Comparison of ENCODE assay signal across 8 cellular contexts in the genomic region with DNA sequence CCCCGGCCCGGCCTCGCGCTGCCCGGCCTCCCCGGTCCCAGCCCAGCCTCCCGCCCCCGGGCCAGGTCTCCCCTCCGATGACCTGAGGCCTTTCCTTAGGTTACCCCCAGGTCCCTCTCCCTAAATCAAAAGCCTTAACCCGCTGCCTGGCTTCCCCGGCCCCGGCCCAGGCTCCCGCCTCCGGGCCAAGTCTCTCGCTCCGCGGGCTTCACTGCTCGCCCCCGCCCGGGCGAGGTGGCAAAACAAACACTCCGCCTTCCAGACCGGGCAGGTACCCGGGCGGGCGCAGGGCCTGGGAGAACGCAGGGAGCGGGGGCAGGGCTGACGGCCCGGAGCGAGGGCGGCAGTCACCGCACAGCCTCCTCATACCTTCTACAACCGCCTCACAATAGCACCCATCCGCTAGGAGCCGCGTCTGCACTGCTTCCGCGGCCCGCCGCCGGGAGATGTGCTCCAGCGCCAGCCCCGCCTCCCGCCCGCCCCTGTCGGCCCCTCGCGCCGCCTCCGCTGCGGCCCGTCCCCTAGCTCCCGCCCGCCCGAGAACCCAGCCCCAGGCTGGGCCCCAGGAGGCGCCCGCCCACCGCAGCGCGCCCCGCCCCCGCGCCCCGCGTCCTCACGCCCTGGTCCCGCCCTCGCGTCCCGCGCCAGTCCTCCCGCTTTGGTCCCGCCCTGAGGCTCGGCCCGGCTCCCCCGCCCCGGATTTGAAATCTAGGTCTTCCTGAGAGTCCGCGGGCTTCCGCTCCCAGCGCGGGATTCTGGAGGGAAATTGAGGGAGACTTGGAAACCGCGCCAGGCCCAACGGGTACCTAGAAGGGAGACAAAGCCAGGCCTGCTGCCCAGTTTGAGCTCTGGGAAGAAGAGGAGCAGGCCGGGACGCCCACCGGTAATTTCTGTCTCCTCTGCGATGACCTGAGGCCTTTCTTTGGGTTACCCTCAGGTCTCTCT. TPM values are rescaled to one million over a fixed set of nuclear protein-coding genes. Genes with fewer than 3 reads are reported as not detected.
DNase-seq lines count a peak whose midpoint lies in the region; ATAC-seq and TF ChIP-seq lines count a peak whose summit lies in the region.

A gene (minus strand): TSS at position 422 of the 945 bp plus-strand sequence. CDS start 10,994 bp downstream, outside the sequence.
A gene with protein sequence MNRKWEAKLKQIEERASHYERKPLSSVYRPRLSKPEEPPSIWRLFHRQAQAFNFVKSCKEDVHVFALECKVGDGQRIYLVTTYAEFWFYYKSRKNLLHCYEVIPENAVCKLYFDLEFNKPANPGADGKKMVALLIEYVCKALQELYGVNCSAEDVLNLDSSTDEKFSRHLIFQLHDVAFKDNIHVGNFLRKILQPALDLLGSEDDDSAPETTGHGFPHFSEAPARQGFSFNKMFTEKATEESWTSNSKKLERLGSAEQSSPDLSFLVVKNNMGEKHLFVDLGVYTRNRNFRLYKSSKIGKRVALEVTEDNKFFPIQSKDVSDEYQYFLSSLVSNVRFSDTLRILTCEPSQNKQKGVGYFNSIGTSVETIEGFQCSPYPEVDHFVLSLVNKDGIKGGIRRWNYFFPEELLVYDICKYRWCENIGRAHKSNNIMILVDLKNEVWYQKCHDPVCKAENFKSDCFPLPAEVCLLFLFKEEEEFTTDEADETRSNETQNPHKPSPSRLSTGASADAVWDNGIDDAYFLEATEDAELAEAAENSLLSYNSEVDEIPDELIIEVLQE (plus strand): TSS at position 713 of the 945 bp plus-strand sequence. CDS start 7,403 bp downstream, outside the sequence.

- no peaks in the 10 kb centered on the region for H3K9me3 Mint-ChIP-seq in central memory CD8-positive, alpha-beta T cell

- H3K4me1 Mint-ChIP-seq in central memory CD8-positive, alpha-beta T cell = peaks cover 60% of the 10 kb centered on the region

- peak; percentile 98 for TF ChIP-seq POLR2A in GM19099 (IDR thresholded peaks at IDR 0.05; ENCODE audit: extremely low read depth, insufficient read length, low read depth)

- peak; percentile 76 for ATAC-seq in HG03378 (IDR thresholded peaks at IDR 0.05; ENCODE audit: unreplicated experiment)
- ATAC-seq in activated CD4-positive, CD25-positive, alpha-beta regulatory T cell treated with anti-CD3 and anti-CD28 coated beads, Interleukin-2, amount 50 U/mL, for 24 hours = peak; percentile 89 to 92
- ATAC-seq in central memory CD8-positive, alpha-beta T cell (replicated peaks; ENCODE audit: extremely low read depth, poor library complexity, severe bottlenecking) = peak; percentile 89

- peak within 1 kb of the TSS; percentile 93 for H3K4me3 ChIP-seq in kidney epithelial cell (ENCODE audit: low read depth, low read length)

- DNase-seq in AML-193 (lab: John Stamatoyannopoulos, UW) (peak; percentile 86 to 88), NCI-H446 treated with DMSO at 0.1 percent for 48 hours (lab: John Stamatoyannopoulos, UW) (peak; percentile 82), kidney epithelial cell (ENCODE audit: low read depth) (peak; percentile 65)
- peak; percentile 86 to 92 for DNase-seq in central memory CD8-positive, alpha-beta T cell (ENCODE audit: low spot score in 2 of 2)
- DNase-seq in stimulated activated CD4-positive, alpha-beta T cell treated with anti-CD3 and anti-CD28 coated beads, Interleukin-15, amount 100 ng/mL, for 24 hours = peak; percentile 98

- H3K36me3 Mint-ChIP-seq in central memory CD8-positive, alpha-beta T cell (ENCODE audit: insufficient read depth) = peaks cover 18% of the 10 kb centered on the region

- peak within 1 kb of the TSS; percentile 95 for H3K4me3 Mint-ChIP-seq in central memory CD8-positive, alpha-beta T cell

- H3K27ac Mint-ChIP-seq in central memory CD8-positive, alpha-beta T cell (ENCODE audit: low read depth) = peak within 1 kb of the TSS; percentile 94

- peak; percentile 14 for TF ChIP-seq CTCF in kidney epithelial cell (IDR thresholded peaks at IDR 0.05; ENCODE audit: insufficient read depth, low read length, poor library complexity, severe bottlenecking)

- H3K27me3 ChIP-seq in kidney epithelial cell (ENCODE audit: control insufficient read depth, insufficient read depth, low read length) = no peaks in the 10 kb centered on the region

- H3K27me3 Mint-ChIP-seq in central memory CD8-positive, alpha-beta T cell = no peaks in the 10 kb centered on the region

- H3K36me3 ChIP-seq in kidney epithelial cell (ENCODE audit: control insufficient read depth, insufficient read depth, low read length) = no peaks in the 10 kb centered on the region

RNA-seq across cellular contexts. Expression of the first gene that starts in this region (rescaled TPM):
- 42.9 and 51.0 TPM in 2 replicates for total RNA-seq in kidney epithelial cell

RNA-seq across cellular contexts. Expression of the second gene that starts in this region (rescaled TPM):
- total RNA-seq in kidney epithelial cell = 9.0 and 12.3 TPM in 2 replicates

Comparison
In these comparisons a context has a peak if more than half of its experiments do, and no peak if none do; other contexts are left out.
1. Peak in every context shown above with its lines: DNase-seq, ATAC-seq and H3K4me3 ChIP-seq.